In genomic region chrX:19563327-19563726, GRCh38 we compare ENCODE assay signal across 16 cellular contexts. TPM values are rescaled to one million over a fixed set of nuclear protein-coding genes. Genes with fewer than 3 reads are reported as not detected.
DNase-seq lines count a peak whose midpoint lies in the region; ATAC-seq, FAIRE-seq and TF ChIP-seq lines count a peak whose summit lies in the region.
"Had no signal": no experiment of that assay in that cellular context is flagged by ENCODE, and none has a peak within 500 bp of the region (broad histone marks: within the 10 kb centered on the region; RNA-seq: fewer than 3 reads in every experiment).

No MANE protein-coding gene starts in this region.

- CTCF ChIA-PET in OCI-LY7 (lab: Charles Lee; ENCODE audit: unreplicated experiment): no interaction called here

- peak; percentile 90 for FAIRE-seq in GM12892 (lab: Jason Lieb, UNC)

- no peaks in the 10 kb centered on the region for H4K20me1 ChIP-seq in OCI-LY7 (ENCODE audit: insufficient read depth, low read length)
- H4K20me1 ChIP-seq: BLaER1 had no signal

- H3K27ac ChIP-seq in OCI-LY7 (ENCODE audit: low read depth, low read length, poor library complexity, severe bottlenecking): peak overlapping the region; percentile 59
- H3K27ac ChIP-seq: BLaER1, esophagus squamous epithelium had no signal

- H2AFZ ChIP-seq in OCI-LY7 (ENCODE audit: low read length): no peak overlapping the region
- H2AFZ ChIP-seq: GM23338 had no signal

- no peaks in the 10 kb centered on the region for H3K9me3 ChIP-seq in OCI-LY7 (ENCODE audit: low read length)
- H3K9me3 ChIP-seq: BLaER1, esophagus squamous epithelium had no signal

- intact Hi-C loops in OCI-LY7 (cut with micrococcal nuclease; ENCODE audit: unreplicated experiment): loop anchor here (10.0 kb wide), 1 partner anchor 171 kb away; no protein-coding TSS in a partner anchor

- peaks cover 14% of the 10 kb centered on the region for H3K36me3 ChIP-seq in OCI-LY7 (ENCODE audit: insufficient read depth, low read length)
- H3K36me3 ChIP-seq: esophagus squamous epithelium had no signal

- peaks cover 45% of the 10 kb centered on the region for H3K4me1 ChIP-seq in OCI-LY7 (ENCODE audit: insufficient read depth, low read length, poor library complexity, severe bottlenecking)
- H3K4me1 ChIP-seq: esophagus squamous epithelium had no signal

- peak overlapping the region; percentile 44 for H3K4me2 ChIP-seq in OCI-LY7 (ENCODE audit: low read length)
- H3K4me2 ChIP-seq: BLaER1, GM23338 had no signal

- BruUV-seq in OCI-LY7 (replicated peaks; lab: Mats Ljungman, UMichigan): no TSS peak

- TF ChIP-seq CTCF in OCI-LY7 (conservative IDR thresholded peaks at IDR 0.05; ENCODE audit: low read length): no peak

- DNase-seq in GM12892 (ENCODE audit: insufficient read length): no peak
- DNase-seq in OCI-LY7 (ENCODE audit: low spot score): peak; percentile 44
- no peak for DNase-seq in activated CD8-positive, alpha-beta memory T cell treated with anti-CD3 and anti-CD28 coated beads for 24 hours
- DNase-seq in medulla oblongata (ENCODE audit: extremely low spot score): no peak
- DNase-seq in A172 (ENCODE audit: low spot score): no peak
- DNase-seq in RKO (ENCODE audit: low spot score): no peak
- DNase-seq: esophagus squamous epithelium; GDM1; Right ventricle myocardium superior; stimulated activated CD4-positive, alpha-beta T cell treated with anti-CD3 and anti-CD28 coated beads, Interleukin-15, amount 100 ng/mL, for 24 hours had no signal

- no peak for TF ChIP-seq POLR2A in GM12892 (IDR thresholded peaks at IDR 0.05; ENCODE audit: low read depth, low read length)

- POLR2A ChIA-PET in OCI-LY7 (lab: Charles Lee): no interaction called here

- ATAC-seq in GM19372 (IDR thresholded peaks at IDR 0.05; ENCODE audit: low read depth, unreplicated experiment): peak; percentile 40
- peak; percentile 62 for ATAC-seq in HG02885 (IDR thresholded peaks at IDR 0.05; ENCODE audit: poor library complexity, unreplicated experiment)
- ATAC-seq: GM23338 had no signal

- no peaks in the 10 kb centered on the region for H3K79me2 ChIP-seq in OCI-LY7 (ENCODE audit: insufficient read depth, low read depth, low read length)

- H3K9me2 ChIP-seq in OCI-LY7 (ENCODE audit: insufficient read depth, low read length): no peaks in the 10 kb centered on the region

- no peak overlapping the region for H3K4me3 ChIP-seq in OCI-LY7 (ENCODE audit: low read depth, low read length, poor library complexity, severe bottlenecking)
- H3K4me3 ChIP-seq: BLaER1, esophagus squamous epithelium, GM23338, lung had no signal

RNA-seq across cellular contexts. Expression of gene MAP3K15, which starts 48.0 kb away (rescaled TPM):
- not detected for polyA plus RNA-seq in GM12892 (2012; ENCODE audit: missing spikeins)
- not detected in 2 replicates for total RNA-seq in OCI-LY7 (2014; rRNA removed; shearing (Covaris generic))
- not detected in 2 replicates for total RNA-seq in OCI-LY7 (2022)
- 0.86 and 1.4 TPM in 2 replicates for total RNA-seq in A172 (2014; rRNA removed; shearing (Covaris generic))
- total RNA-seq: esophagus squamous epithelium, osteocyte, Right ventricle myocardium superior had no signal
